Comparison of ENCODE assay signal across 26 cellular contexts in genomic region chr16:86979984-86980553, GRCh38.
A peak's percentile ranks its signal among the peaks of the same experiment; 100 is the strongest.
DNase-seq lines count a peak whose midpoint lies in the region; ATAC-seq, FAIRE-seq and TF ChIP-seq lines count a peak whose summit lies in the region.
"Had no signal": no experiment of that assay in that cellular context is flagged by ENCODE, and none has a peak within 500 bp of the region (broad histone marks: within the 10 kb centered on the region; RNA-seq: fewer than 3 reads in every experiment).

No MANE protein-coding gene starts in this region.

- H3K9me3 ChIP-seq in HEK293 (ENCODE audit: control insufficient read depth, insufficient read depth, low read depth, low read length) (no peaks in the 10 kb centered on the region), K562 (replicated peaks; ENCODE audit: control insufficient read depth, insufficient read depth, low read depth, low read length) (no peaks in the 10 kb centered on the region)
- H3K9me3 ChIP-seq: BLaER1 treated with 17β-estradiol and CSF1 and Interleukin-3, amounts not matched to agents 10 nM and 100 nM; Caco-2 had no signal

- H3K4me3 Mint-ChIP-seq in natural killer cell treated with Interleukin-12 subunit alpha and Interleukin-12 subunit beta and Interleukin-15 and Interleukin-18, amount 100 ng/mL, for 72 hours, result no peak overlapping the region
- H3K4me3 Mint-ChIP-seq: CD4-positive, alpha-beta T cell; CD8-positive, alpha-beta T cell had no signal

- no peak for FAIRE-seq in K562 (lab: Jason Lieb, UNC)
- FAIRE-seq: A204.1, D721Med, GM12878, GM12892, GM18507, GM19239 had no signal

- TF ChIP-seq CTCF in HEK293 (tag by site-specific recombination; IDR thresholded peaks at IDR 0.05) (no peak), K562 (IDR thresholded peaks at IDR 0.05 in 2 of 3, conservative IDR thresholded peaks at IDR 0.05 in 1 of 3; ENCODE audit: insufficient read depth in 2 of 3, low read depth in 1 of 3, low read length in 3 of 3) (no peak)

- POLR2A ChIA-PET in HEK293 (lab: Yijun Ruan, JAX) (interaction anchor here (0.6 kb wide), 1 partner anchor 42 kb away, joined by 5 read pairs; no protein-coding TSS in a partner anchor), K562 (lab: Yijun Ruan, JAX) (interaction anchor here (1.0 kb wide), 1 partner anchor 21 kb away, joined by 3 read pairs; no protein-coding TSS in a partner anchor)

- no peak overlapping the region for H3K9ac ChIP-seq in K562 (ENCODE audit: insufficient read depth in 1 of 2, low read depth in 2 of 2, low read length in 2 of 2)
- H3K9ac ChIP-seq: BLaER1 treated with 17β-estradiol and CSF1 and Interleukin-3, amounts not matched to agents 10 nM and 100 nM had no signal

- no peaks in the 10 kb centered on the region for H3K9me3 Mint-ChIP-seq in natural killer cell treated with Interleukin-12 subunit alpha and Interleukin-12 subunit beta and Interleukin-15 and Interleukin-18, amount 100 ng/mL, for 72 hours
- H3K9me3 Mint-ChIP-seq: CD4-positive, alpha-beta T cell; CD8-positive, alpha-beta T cell had no signal

- no peak overlapping the region for H3K4me2 ChIP-seq in K562 (ENCODE audit: insufficient read depth, low read length)
- H3K4me2 ChIP-seq: BLaER1 treated with 17β-estradiol and CSF1 and Interleukin-3, amounts not matched to agents 10 nM and 100 nM had no signal

- TF ChIP-seq RAD21 in K562 (CRISPR knock-in tag; conservative IDR thresholded peaks at IDR 0.05 in 1 of 2, IDR thresholded peaks at IDR 0.05 in 1 of 2), result no peak

- in situ Hi-C loops in K562 (cut with MboI), result no loop called here

- no TSS peak for BruUV-seq in K562 (replicated peaks; lab: Mats Ljungman, UMichigan)

- no peak overlapping the region for H3K27ac Mint-ChIP-seq in natural killer cell treated with Interleukin-12 subunit alpha and Interleukin-12 subunit beta and Interleukin-15 and Interleukin-18, amount 100 ng/mL, for 72 hours
- H3K27ac Mint-ChIP-seq: CD4-positive, alpha-beta T cell; CD8-positive, alpha-beta T cell had no signal

- peaks cover 6 to 13% of the 10 kb centered on the region in 2 donors for H3K27me3 Mint-ChIP-seq in natural killer cell treated with Interleukin-12 subunit alpha and Interleukin-12 subunit beta and Interleukin-15 and Interleukin-18, amount 100 ng/mL, for 72 hours
- H3K27me3 Mint-ChIP-seq: CD4-positive, alpha-beta T cell had no signal

- no peaks in the 10 kb centered on the region for H3K36me3 Mint-ChIP-seq in natural killer cell treated with Interleukin-12 subunit alpha and Interleukin-12 subunit beta and Interleukin-15 and Interleukin-18, amount 100 ng/mL, for 72 hours
- H3K36me3 Mint-ChIP-seq: CD8-positive, alpha-beta T cell had no signal

- H3K4me3 ChIP-seq in HEK293 (ENCODE audit: low read depth, low read length) (no peak overlapping the region), K562 (no peak overlapping the region)
- H3K4me3 ChIP-seq: BLaER1 treated with 17β-estradiol and CSF1 and Interleukin-3, amounts not matched to agents 10 nM and 100 nM; GM12878 had no signal

- H3K4me1 ChIP-seq in HEK293 (ENCODE audit: control insufficient read depth, insufficient read depth, low read length) (no peaks in the 10 kb centered on the region), K562 (replicated peaks in 1 of 2; ENCODE audit: control insufficient read depth in 2 of 2, insufficient read depth in 2 of 2, low read length in 2 of 2) (no peaks in the 10 kb centered on the region; a peak in 1 of 5 replicates)
- H3K4me1 ChIP-seq: BLaER1 treated with 17β-estradiol and CSF1 and Interleukin-3, amounts not matched to agents 10 nM and 100 nM; Caco-2 had no signal

- ATAC-seq in K562 (no peak), GM19023 (IDR thresholded peaks at IDR 0.05; ENCODE audit: unreplicated experiment) (no peak)
- ATAC-seq in natural killer cell treated with Interleukin-12 subunit alpha and Interleukin-12 subunit beta and Interleukin-15 and Interleukin-18, amount 100 ng/mL, for 72 hours, result no peak
- ATAC-seq: CD8-positive, alpha-beta T cell; GM12878 had no signal

- no peak for TF ChIP-seq EP300 in K562 (IDR thresholded peaks at IDR 0.05; ENCODE audit: low read length)

- CTCF ChIA-PET in HEK293 (lab: Yijun Ruan, JAX), result interaction anchor here (0.6 kb wide), 1 partner anchor 14 kb away, joined by 3 read pairs; no protein-coding TSS in a partner anchor
- CTCF ChIA-PET in K562 (lab: Yijun Ruan, JAX; ENCODE audit: low intra/inter-chr PET ratio), result no interaction called here

- H3K36me3 ChIP-seq in HEK293 (ENCODE audit: control insufficient read depth in 2 of 2, insufficient read depth in 1 of 2, low read length in 2 of 2) (no peaks in the 10 kb centered on the region), K562 (ENCODE audit: control insufficient read depth, insufficient read depth, low read length) (no peaks in the 10 kb centered on the region)
- H3K36me3 ChIP-seq: BLaER1 treated with 17β-estradiol and CSF1 and Interleukin-3, amounts not matched to agents 10 nM and 100 nM had no signal

- H3K79me2 ChIP-seq in K562 (ENCODE audit: control insufficient read depth, insufficient read depth, low read length), result no peaks in the 10 kb centered on the region

- 0 out of 2 replicates have a peak, but pooled peaks cover 4% of the 10 kb centered on the region for H4K20me1 ChIP-seq in K562 (replicated peaks; ENCODE audit: control insufficient read depth, insufficient read depth, low read length)

- no peak overlapping the region for H2AFZ ChIP-seq in K562 (ENCODE audit: low read depth, low read length)

- peaks cover 0 to 5% of the 10 kb centered on the region in 2 experiments; a peak in 2 of 5 replicates for H3K27me3 ChIP-seq in K562 (ENCODE audit: control insufficient read depth in 2 of 2, insufficient read depth in 2 of 2, low read length in 2 of 2)
- H3K27me3 ChIP-seq: BLaER1 treated with 17β-estradiol and CSF1 and Interleukin-3, amounts not matched to agents 10 nM and 100 nM had no signal

- intact Hi-C loops in K562 (cut with micrococcal nuclease), result no loop called here

- H3K27ac ChIP-seq in HEK293 (ENCODE audit: extremely low read depth, low read depth, low read length), result no peak overlapping the region
- H3K27ac ChIP-seq in K562 (ENCODE audit: extremely low read depth, low read depth, low read length), result no peak overlapping the region
- H3K27ac ChIP-seq: BLaER1 treated with 17β-estradiol and CSF1 and Interleukin-3, amounts not matched to agents 10 nM and 100 nM; C4-2B had no signal

- WGBS in K562 (ENCODE audit: insufficient coverage, low coverage, missing lambda C conversion rate), result 0% methylated on average over 1 of the region's 1 CpG

- H3K9me1 ChIP-seq in K562 (ENCODE audit: control insufficient read depth, insufficient read depth, low read length), result no peaks in the 10 kb centered on the region

- no peaks in the 10 kb centered on the region for H3K4me1 Mint-ChIP-seq in natural killer cell treated with Interleukin-12 subunit alpha and Interleukin-12 subunit beta and Interleukin-15 and Interleukin-18, amount 100 ng/mL, for 72 hours (ENCODE audit: low read depth in 2 of 2)

- no peak for TF ChIP-seq POLR2A in K562 (conservative IDR thresholded peaks at IDR 0.05)

- DNase-seq in K562 (ENCODE audit: extremely low read depth in 1 of 4, low spot score in 3 of 4) (no peak), DMS 273 (lab: John Stamatoyannopoulos, UW; ENCODE audit: unreplicated experiment) (no peak)
- DNase-seq in natural killer cell treated with Interleukin-12 subunit alpha and Interleukin-12 subunit beta and Interleukin-15 and Interleukin-18, amount 100 ng/mL, for 72 hours (ENCODE audit: low spot score), result no peak
- DNase-seq: 8988T; ACHN; Caco-2; Calu3; CD4-positive, alpha-beta T cell; CD8-positive, alpha-beta T cell; DMS 273 treated with DMSO at 0.1 percent for 48 hours; DMS153; DMS53; DMS79; DND-41; EL; GDM1 had no signal

TF ChIP-seq in HEK293, 187 proteins besides CTCF, POLR2A, EP300 and RAD21:
- TF ChIP-seq SP7 (tag by site-specific recombination; IDR thresholded peaks at IDR 0.05), result no peak
- TF ChIP-seq ZNF366 (tag by site-specific recombination; conservative IDR thresholded peaks at IDR 0.05), result peak; percentile 91
- peak; percentile 97 for TF ChIP-seq ZBTB17 (tag by site-specific recombination; IDR thresholded peaks at IDR 0.05)

TF ChIP-seq in K562, 482 proteins besides CTCF, POLR2A, EP300 and RAD21 (continues in another document):
- TF ChIP-seq CREBBP (IDR thresholded peaks at IDR 0.05; ENCODE audit: low read depth, low read length), result peak; percentile 66
- no peak for TF ChIP-seq ZMIZ1 (IDR thresholded peaks at IDR 0.05; ENCODE audit: low read depth in 2 of 2, low read length in 2 of 2)
- TF ChIP-seq NCOA6 (IDR thresholded peaks at IDR 0.05), result no peak
- 0 out of 2 replicates have a peak, but pooled peaks have one; percentile 26 for TF ChIP-seq ZBTB2 (IDR thresholded peaks at IDR 0.05)

Comparison
In these comparisons a context has a peak if more than half of its experiments do, and no peak if none do; other contexts are left out.
1. Of the 44 proteins assayed by ChIP-seq in both K562 and HEK293: peak only in K562: none; only in HEK293: ZBTB17; in both: none; in neither: 43.